In genomic region chr20:47681977-47682812, GRCh38 we compare ENCODE assay signal across 13 cellular contexts.
DNase-seq lines count a peak whose midpoint lies in the region; ATAC-seq and TF ChIP-seq lines count a peak whose summit lies in the region.
"Had no signal": no experiment of that assay in that cellular context is flagged by ENCODE, and none has a peak within 500 bp of the region (broad histone marks: within the 10 kb centered on the region; RNA-seq: fewer than 3 reads in every experiment).

No MANE protein-coding gene starts in this region.

- no peak overlapping the region for H3K4me3 ChIP-seq in hepatocyte
- H3K4me3 ChIP-seq in psoas muscle = no peak overlapping the region
- no peak overlapping the region for H3K4me3 ChIP-seq in mesenchymal stem cell (ENCODE audit: insufficient read depth in 1 of 2, low read depth in 1 of 2, low read length in 2 of 2)

- no peaks in the 10 kb centered on the region for H3K23me2 ChIP-seq in H9 (ENCODE audit: insufficient read length, low read depth, low read length, poor library complexity, severe bottlenecking)

- H4K5ac ChIP-seq in H9 (ENCODE audit: insufficient read length, low read depth, low read length) = no peak overlapping the region

- no peak overlapping the region for H3K4ac ChIP-seq in mesenchymal stem cell (ENCODE audit: low read depth in 1 of 2, low read length in 2 of 2)
- H3K4ac ChIP-seq in H9 (ENCODE audit: low read depth, low read length) = no peak overlapping the region

- peaks cover 1% of the 10 kb centered on the region for H3K36me3 Mint-ChIP-seq in chondrocyte (ENCODE audit: low read depth)
- H3K36me3 Mint-ChIP-seq in H9 (ENCODE audit: insufficient read depth in 1 of 3, low read depth in 3 of 3) = peaks cover 0 to 4% (median 4%) of the 10 kb centered on the region in 3 experiments; a peak in 3 of 7 replicates
- H3K36me3 Mint-ChIP-seq: CD4-positive, CD25-positive, alpha-beta regulatory T cell had no signal

- H3K56ac ChIP-seq in H9 (ENCODE audit: insufficient read length, low read depth, low read length) = no peak overlapping the region

- H3K79me1 ChIP-seq in mesenchymal stem cell (replicated peaks; ENCODE audit: low read length, poor library complexity, severe bottlenecking) (no peaks in the 10 kb centered on the region), H9 (ENCODE audit: insufficient read depth, low read depth, low read length, poor library complexity, severe bottlenecking) (no peaks in the 10 kb centered on the region)

- no peak overlapping the region for H3T11ph ChIP-seq in H9 (ENCODE audit: low read length)

- H2BK12ac ChIP-seq in mesenchymal stem cell (ENCODE audit: low read length in 2 of 2) = no peak overlapping the region
- H2BK12ac ChIP-seq in H9 (ENCODE audit: insufficient read length, low read depth, low read length) = no peak overlapping the region

- WGBS in hepatocyte (ENCODE audit: low lambda C conversion rate, missing lambda C conversion rate) = 66% methylated on average over 23 of the region's 23 CpGs
- 26 to 28% (median 28%) methylated on average over 23 of the region's 23 CpGs for WGBS in psoas muscle, 3 donors
- WGBS in mesenchymal stem cell = 93% methylated on average over 23 of the region's 23 CpGs
- WGBS in H9 (ENCODE audit: extremely low coverage, insufficient read length, low lambda C conversion rate) = no CpG with 5 or more reads among the region's 23 CpGs

- H3K27me3 ChIP-seq in hepatocyte (no peaks in the 10 kb centered on the region), psoas muscle (ENCODE audit: insufficient read depth in 3 of 3, low read length in 2 of 3) (peaks cover 0 to 4% (median 0%) of the 10 kb centered on the region in 3 donors), mesenchymal stem cell (ENCODE audit: control insufficient read depth in 1 of 2, insufficient read depth in 1 of 2, low read length in 2 of 2) (no peaks in the 10 kb centered on the region), H9 (ENCODE audit: insufficient read depth, low read length) (no peaks in the 10 kb centered on the region)

- H2BK5ac ChIP-seq in mesenchymal stem cell (ENCODE audit: low read depth, low read length, poor library complexity, severe bottlenecking) = no peak overlapping the region
- H2BK5ac ChIP-seq in H9 (ENCODE audit: insufficient read length, low read length) = no peak overlapping the region

- H4K8ac ChIP-seq in mesenchymal stem cell (ENCODE audit: low read length) (no peak overlapping the region), H9 (replicated peaks; ENCODE audit: insufficient read length, low read depth, low read length) (no peak overlapping the region)

- H2AK5ac ChIP-seq in mesenchymal stem cell (ENCODE audit: low read length, severe bottlenecking) (no peak overlapping the region), H9 (ENCODE audit: insufficient read length, low read length) (no peak overlapping the region)

- no peaks in the 10 kb centered on the region for H3K9me2 ChIP-seq in hepatocyte (replicated peaks; ENCODE audit: insufficient read depth)
- H3K9me2 ChIP-seq: SK-N-SH had no signal

- intact Hi-C loops in psoas muscle (cut with DNase I) = no loop called here

- H3K4me3 Mint-ChIP-seq in chondrocyte (ENCODE audit: unreplicated experiment) (no peak overlapping the region), H9 (no peak overlapping the region)
- H3K4me3 Mint-ChIP-seq: CD4-positive, CD25-positive, alpha-beta regulatory T cell; stimulated activated naive CD8-positive, alpha-beta T cell treated with anti-CD3 and anti-CD28 coated beads, Interleukin-15, amount 100 ng/mL, for 72 hours had no signal

- H3K14ac ChIP-seq in mesenchymal stem cell (ENCODE audit: low read length in 2 of 2) = no peak overlapping the region
- no peak overlapping the region for H3K14ac ChIP-seq in H9 (ENCODE audit: insufficient read depth, low read length)

- H3K27me3 Mint-ChIP-seq in chondrocyte (ENCODE audit: low read depth) (no peaks in the 10 kb centered on the region), H9 (ENCODE audit: low read depth) (no peaks in the 10 kb centered on the region; the same call in 1 of the 2 replicates)

- DNase-seq in C1 segment of cervical spinal cord (lab: John Stamatoyannopoulos, UW) (peak in 11 of 14 donors; percentile 11 to 74 (median 53)), chondrocyte (ENCODE audit: low spot score) (no peak), hepatocyte (ENCODE audit: low spot score) (peak; percentile 29), psoas muscle (peak; percentile 60 to 79), NCI-H748 treated with DMSO at 0.1 percent for 48 hours (lab: John Stamatoyannopoulos, UW) (no peak), mesenchymal stem cell (no peak), H9 (no peak), OCI-M1 (lab: John Stamatoyannopoulos, UW) (no peak)
- DNase-seq: activated gamma-delta T cell treated with Interleukin-2 at 50 U/mL for 16 hours; CD4-positive, CD25-positive, alpha-beta regulatory T cell; NCI-H526 treated with DMSO at 0.1 percent for 48 hours; SK-N-SH; stimulated activated naive CD8-positive, alpha-beta T cell treated with anti-CD3 and anti-CD28 coated beads, Interleukin-15, amount 100 ng/mL, for 72 hours had no signal

- H3K27ac ChIP-seq in hepatocyte (no peak overlapping the region), psoas muscle (no peak overlapping the region), mesenchymal stem cell (ENCODE audit: low read length, poor library complexity, severe bottlenecking) (no peak overlapping the region), H9 (ENCODE audit: insufficient read length, low read depth, low read length) (no peak overlapping the region)

- H3K23ac ChIP-seq in mesenchymal stem cell (ENCODE audit: low read length in 2 of 2) (no peak overlapping the region), H9 (ENCODE audit: insufficient read length, low read depth, low read length) (no peak overlapping the region)

- H3K4me1 Mint-ChIP-seq in chondrocyte (ENCODE audit: low read depth) (peaks cover 27% of the 10 kb centered on the region), H9 (peaks cover 4 to 9% of the 10 kb centered on the region in 2 experiments)

- H3K4me1 ChIP-seq in hepatocyte (ENCODE audit: insufficient read depth) (no peaks in the 10 kb centered on the region), psoas muscle (no peaks in the 10 kb centered on the region), mesenchymal stem cell (ENCODE audit: control insufficient read depth, insufficient read depth, low read depth, low read length) (peaks cover 10% of the 10 kb centered on the region), H9 (ENCODE audit: insufficient read depth, low read length) (no peaks in the 10 kb centered on the region)

- H2BK120ac ChIP-seq in mesenchymal stem cell (ENCODE audit: low read depth, low read length) (no peak overlapping the region), H9 (ENCODE audit: low read depth, low read length, poor library complexity, severe bottlenecking) (no peak overlapping the region)

- no peak overlapping the region for H3K18ac ChIP-seq in mesenchymal stem cell (ENCODE audit: low read depth in 1 of 2, low read length in 2 of 2)
- no peak overlapping the region for H3K18ac ChIP-seq in H9 (ENCODE audit: insufficient read length, low read depth, low read length)

- H3K9me3 ChIP-seq in hepatocyte (ENCODE audit: low read depth) (no peaks in the 10 kb centered on the region), psoas muscle (no peaks in the 10 kb centered on the region), mesenchymal stem cell (ENCODE audit: control insufficient read depth, low read length) (no peaks in the 10 kb centered on the region), H9 (ENCODE audit: control insufficient read depth, low read depth, low read length) (no peaks in the 10 kb centered on the region)
- H3K9me3 ChIP-seq: SK-N-SH had no signal

- H3K27ac Mint-ChIP-seq in chondrocyte (ENCODE audit: unreplicated experiment) = peak overlapping the region; percentile 63
- H3K27ac Mint-ChIP-seq in H9 = no peak overlapping the region
- H3K27ac Mint-ChIP-seq: stimulated activated naive CD8-positive, alpha-beta T cell treated with anti-CD3 and anti-CD28 coated beads, Interleukin-15, amount 100 ng/mL, for 72 hours had no signal

- H2AFZ ChIP-seq in hepatocyte = no peak overlapping the region
- no peak overlapping the region for H2AFZ ChIP-seq in mesenchymal stem cell (ENCODE audit: low read depth, low read length)
- H2AFZ ChIP-seq in H9 (ENCODE audit: low read length) = no peak overlapping the region

- no peak overlapping the region for H2BK20ac ChIP-seq in H9 (ENCODE audit: low read depth, low read length, poor library complexity, severe bottlenecking)

- no peak overlapping the region for H3K4me2 ChIP-seq in hepatocyte
- H3K4me2 ChIP-seq in mesenchymal stem cell (ENCODE audit: low read length, poor library complexity, severe bottlenecking) = no peak overlapping the region
- H3K4me2 ChIP-seq in H9 (ENCODE audit: insufficient read depth, insufficient read length, low read length) = no peak overlapping the region
- H3K4me2 ChIP-seq: SK-N-SH had no signal

- no peaks in the 10 kb centered on the region for H3K36me3 ChIP-seq in hepatocyte (replicated peaks; ENCODE audit: insufficient read depth, low read depth)
- no peaks in the 10 kb centered on the region for H3K36me3 ChIP-seq in psoas muscle (ENCODE audit: insufficient read depth in 1 of 2, low read depth in 1 of 2)
- H3K36me3 ChIP-seq in mesenchymal stem cell (ENCODE audit: control insufficient read depth in 1 of 2, insufficient read depth in 2 of 2, low read depth in 1 of 2, low read length in 2 of 2) = peaks cover 0 to 38% of the 10 kb centered on the region in 2 experiments

- H3K79me2 ChIP-seq in hepatocyte (no peaks in the 10 kb centered on the region), H9 (ENCODE audit: insufficient read depth, low read length) (no peaks in the 10 kb centered on the region)

- H2BK15ac ChIP-seq in mesenchymal stem cell (ENCODE audit: low read depth, poor library complexity, severe bottlenecking) (no peak overlapping the region), H9 (ENCODE audit: low read depth, low read length) (no peak overlapping the region)

- no peak overlapping the region for H4K91ac ChIP-seq in mesenchymal stem cell (ENCODE audit: low read length)
- no peak overlapping the region for H4K91ac ChIP-seq in H9 (ENCODE audit: insufficient read length, low read depth, low read length)

- no peak for TF ChIP-seq CTCF in chondrocyte (IDR thresholded peaks at IDR 0.05)
- no peak for TF ChIP-seq CTCF in hepatocyte (IDR thresholded peaks at IDR 0.05; ENCODE audit: poor library complexity)
- no peak for TF ChIP-seq CTCF in psoas muscle (IDR thresholded peaks at IDR 0.05)
- no peak for TF ChIP-seq CTCF in H9 (conservative IDR thresholded peaks at IDR 0.05)

- H4K20me1 ChIP-seq in hepatocyte (ENCODE audit: insufficient read depth, poor library complexity, severe bottlenecking) (no peaks in the 10 kb centered on the region), H9 (ENCODE audit: control insufficient read depth, insufficient read depth, insufficient read length) (no peaks in the 10 kb centered on the region)

- peak; percentile 30 to 69 (median 49) for ATAC-seq in psoas muscle
- ATAC-seq: stimulated activated naive CD8-positive, alpha-beta T cell treated with anti-CD3 and anti-CD28 coated beads, Interleukin-15, amount 100 ng/mL, for 72 hours had no signal

- H3K9ac ChIP-seq in mesenchymal stem cell (ENCODE audit: low read length) (no peak overlapping the region), H9 (ENCODE audit: extremely low read depth, insufficient read length, low read length) (no peak overlapping the region)
- H3K9ac ChIP-seq: SK-N-SH had no signal

- H3K9me3 Mint-ChIP-seq in chondrocyte (ENCODE audit: low read depth) (no peaks in the 10 kb centered on the region), H9 (no peaks in the 10 kb centered on the region)
- H3K9me3 Mint-ChIP-seq: CD4-positive, CD25-positive, alpha-beta regulatory T cell; stimulated activated naive CD8-positive, alpha-beta T cell treated with anti-CD3 and anti-CD28 coated beads, Interleukin-15, amount 100 ng/mL, for 72 hours had no signal

Comparison
In these comparisons a context has a peak if more than half of its experiments do, and no peak if none do; other contexts are left out.
1. DNase-seq: peak in C1 segment of cervical spinal cord (11 of 14), hepatocyte (single experiment) and psoas muscle (2 of 2); none in chondrocyte (single experiment), NCI-H748 treated with DMSO at 0.1 percent for 48 hours (single experiment), mesenchymal stem cell (single experiment), H9 (single experiment) and OCI-M1 (single experiment).